In genomic region chr19:409006-409514, GRCh38 we compare ENCODE assay signal across 1 cellular context.
TF ChIP-seq lines count a peak whose summit lies in the region.

C2CD4C (minus strand) TSS chr19:409147; CDS start chr19:408361, 786 bp downstream.

TF ChIP-seq in endothelial cell of umbilical vein, 7 proteins besides CTCF, POLR2A, EP300 and RAD21:
- TF ChIP-seq EZH2 (IDR thresholded peaks at IDR 0.05; ENCODE audit: borderline replicate concordance, low read depth, low read length, severe bottlenecking) (peak; percentile 72), JUN (IDR thresholded peaks at IDR 0.05; ENCODE audit: borderline replicate concordance, insufficient read depth, insufficient read length, low read depth) (no peak), MAX (IDR thresholded peaks at IDR 0.05; ENCODE audit: insufficient read depth, insufficient read length) (no peak)
